17 cellular contexts compared by ENCODE assay signal in genomic region chr13:79477968-79478367, GRCh38. TPM values are rescaled to one million over a fixed set of nuclear protein-coding genes. Genes with fewer than 3 reads are reported as not detected.
DNase-seq lines count a peak whose midpoint lies in the region; ATAC-seq lines count a peak whose summit lies in the region.
"Had no signal": no experiment of that assay in that cellular context is flagged by ENCODE, and none has a peak within 500 bp of the region (broad histone marks: within the 10 kb centered on the region; RNA-seq: fewer than 3 reads in every experiment).

No MANE protein-coding gene starts in this region.

- ATAC-seq in left ventricle myocardium superior = peak; percentile 75
- no peak for ATAC-seq in GM21526 (IDR thresholded peaks at IDR 0.05; ENCODE audit: low FRiP score, unreplicated experiment)
- ATAC-seq: GM12878, natural killer cell had no signal

- peak; percentile 27 for DNase-seq in NCI-H82 (lab: John Stamatoyannopoulos, UW)
- no peak for DNase-seq in NCI-H82 treated with DMSO at 0.1 percent for 48 hours (lab: John Stamatoyannopoulos, UW; ENCODE audit: unreplicated experiment)
- peak; percentile 20 for DNase-seq in cerebellar cortex (ENCODE audit: low spot score)
- peak; percentile 66 for DNase-seq in left ventricle myocardium superior
- DNase-seq in pons (ENCODE audit: low spot score) = peak; percentile 29
- DNase-seq in amniotic stem cell (lab: John Stamatoyannopoulos, UW) = no peak
- DNase-seq in activated T-cell treated with anti-CD3 and anti-CD28 coated beads, Interleukin-2, amount 50 U/mL, for 1 hour = no peak
- DNase-seq: activated naive CD4-positive, alpha-beta T cell treated with anti-CD3 and anti-CD28 coated beads, Interleukin-2, amount 50 U/mL, for 16 hours; activated T-cell treated with anti-CD3 and anti-CD28 coated beads, Interleukin-2, amount 50 U/mL, for 24 hours; cortex of kidney; foreskin melanocyte; GF-D8; natural killer cell; NCI-H1694; NK-92 treated with Interleukin-12 subunit alpha and Interleukin-12 subunit beta, amount 100 ng/mL, for 24 hours had no signal

- intact Hi-C loops in left ventricle myocardium superior (cut with micrococcal nuclease) = no loop called here

RNA-seq across cellular contexts. Expression of gene NDFIP2, which starts 3.0 kb away (rescaled TPM):
- total RNA-seq in left ventricle myocardium superior = 46.3 TPM

Comparison
In these comparisons a context has a peak if more than half of its experiments do, and no peak if none do; other contexts are left out.
1. DNase-seq: peak in NCI-H82 (single experiment), cerebellar cortex (single experiment), left ventricle myocardium superior (single experiment) and pons (single experiment); none in NCI-H82 treated with DMSO at 0.1 percent for 48 hours (single experiment), amniotic stem cell (single experiment) and activated T-cell treated with anti-CD3 and anti-CD28 coated beads, Interleukin-2, amount 50 U/mL, for 1 hour (single experiment).